Comparison of ENCODE assay signal across 8 cellular contexts in the genomic region with DNA sequence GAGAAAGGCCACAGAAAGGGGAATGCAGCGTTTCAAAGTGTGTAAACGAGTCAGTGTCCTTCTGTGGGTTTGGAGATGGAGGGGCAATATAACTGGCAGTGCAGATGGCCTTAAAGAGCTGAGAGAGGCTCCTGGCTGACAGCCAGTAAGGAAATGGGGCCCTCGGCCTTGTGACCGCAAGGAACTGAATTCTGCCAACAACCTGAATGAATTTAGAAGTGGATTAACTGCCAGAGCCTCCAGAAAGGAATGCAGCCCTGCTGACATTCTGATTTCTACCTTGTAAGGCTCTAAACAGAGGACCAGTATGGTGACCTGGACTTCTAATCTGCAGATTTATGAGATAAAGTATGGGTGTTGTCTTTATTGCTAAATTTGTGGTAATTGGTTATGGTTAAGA. TPM values are rescaled to one million over a fixed set of nuclear protein-coding genes. Genes with fewer than 3 reads are reported as not detected.
DNase-seq lines count a peak whose midpoint lies in the region; ATAC-seq and TF ChIP-seq lines count a peak whose summit lies in the region.

No MANE protein-coding gene starts in this region.

- no peak overlapping the region for H3K14ac ChIP-seq in IMR-90 (replicated peaks; ENCODE audit: low read depth, low read length)

- H3K18ac ChIP-seq in IMR-90 (ENCODE audit: low read depth, low read length), result no peak overlapping the region

- H3K27ac ChIP-seq in IMR-90 (ENCODE audit: insufficient read depth, low read length), result no peak overlapping the region

- intact Hi-C loops in IMR-90 (cut with micrococcal nuclease), result no loop called here

- peaks cover 3% of the 10 kb centered on the region for H3K4me1 ChIP-seq in IMR-90 (ENCODE audit: control insufficient read depth, insufficient read depth, low read length)
- H3K4me1 ChIP-seq in adipocyte (ENCODE audit: control insufficient read depth, insufficient read depth, low read length), result peaks cover 12% of the 10 kb centered on the region

- H3K4me2 ChIP-seq in IMR-90 (ENCODE audit: low read depth, low read length), result no peak overlapping the region

- POLR2A ChIA-PET in IMR-90 (lab: Charles Lee; ENCODE audit: unreplicated experiment), result no interaction called here

- H2AK9ac ChIP-seq in IMR-90 (replicated peaks; ENCODE audit: low read depth, low read length, poor library complexity), result no peak overlapping the region

- CTCF ChIA-PET in IMR-90 (lab: Yijun Ruan, JAX), result no interaction called here

- H2BK20ac ChIP-seq in IMR-90 (ENCODE audit: low read depth, low read length), result no peak overlapping the region; the same call in 1 of the 2 replicates

- H4K20me1 ChIP-seq in IMR-90 (ENCODE audit: insufficient read depth, low read length), result no peaks in the 10 kb centered on the region

- peak overlapping the region; percentile 26; the same call in 1 of the 2 replicates for H3K4ac ChIP-seq in IMR-90 (ENCODE audit: low read depth, low read length)

- WGBS in IMR-90 (ENCODE audit: extremely low coverage in 2 of 2, insufficient read length in 1 of 2), 2 experiments, result 0% methylated on average over 2 of the region's 4 CpGs; no CpG with 5 or more reads in 1 of the 2 experiments

- no peaks in the 10 kb centered on the region for H3K27me3 ChIP-seq in IMR-90 (ENCODE audit: control insufficient read depth, insufficient read depth, low read length)
- H3K27me3 ChIP-seq in adipocyte (replicated peaks; ENCODE audit: control insufficient read depth, insufficient read depth, low read length), result no peaks in the 10 kb centered on the region
- H3K27me3 ChIP-seq in H7 (ENCODE audit: control insufficient read depth, insufficient read depth, low read length), result no peaks in the 10 kb centered on the region

- peak overlapping the region; percentile 56 for H2AFZ ChIP-seq in IMR-90 (replicated peaks; ENCODE audit: low read length, poor library complexity)

- H3K56ac ChIP-seq in IMR-90 (ENCODE audit: extremely low read depth, insufficient read depth, low read length), result no peak overlapping the region

- no peaks in the 10 kb centered on the region for H3K79me1 ChIP-seq in IMR-90 (ENCODE audit: low read depth in 1 of 2, low read length in 2 of 2)

- H2BK120ac ChIP-seq in IMR-90 (ENCODE audit: low read depth, low read length), result peak overlapping the region; percentile 41; the same call in 1 of the 2 replicates

- H3K4me3 ChIP-seq in IMR-90 (ENCODE audit: insufficient read depth, low read depth, low read length) (no peak overlapping the region), adipocyte (ENCODE audit: low read length) (no peak overlapping the region), H7 (ENCODE audit: insufficient read depth, low read depth, low read length) (no peak overlapping the region)

- no peak overlapping the region for H3K23ac ChIP-seq in IMR-90 (ENCODE audit: low read depth, low read length)

- H3K9ac ChIP-seq in IMR-90 (ENCODE audit: low read depth, low read length) (no peak overlapping the region), adipocyte (ENCODE audit: low read length) (no peak overlapping the region)

- BruUV-seq in IMR-90 (replicated peaks; lab: Mats Ljungman, UMichigan), result no TSS peak

- peak overlapping the region; percentile 7; the same call in 1 of the 2 replicates for H4K91ac ChIP-seq in IMR-90 (ENCODE audit: insufficient read depth, low read depth, low read length)

- no peak overlapping the region for H2BK5ac ChIP-seq in IMR-90 (ENCODE audit: low read depth, low read length, poor library complexity, severe bottlenecking)

- H3K9me3 ChIP-seq in IMR-90 (ENCODE audit: control insufficient read depth, insufficient read depth, low read length) (no peaks in the 10 kb centered on the region), adipocyte (ENCODE audit: control insufficient read depth, low read length) (no peaks in the 10 kb centered on the region)

- no peaks in the 10 kb centered on the region for H3K9me1 ChIP-seq in IMR-90 (ENCODE audit: insufficient read depth, low read length)

- H4K5ac ChIP-seq in IMR-90 (ENCODE audit: low read depth, low read length), result no peak overlapping the region

- in situ Hi-C loops in IMR-90 (cut with MboI; ENCODE audit: low sequenced_read_pairs), result no loop called here

- dilution Hi-C loops in IMR-90 (cut with HindIII; ENCODE audit: low sequenced_read_pairs, unreplicated experiment), result no loop called here

- TF ChIP-seq RAD21 in IMR-90 (IDR thresholded peaks at IDR 0.05; ENCODE audit: low read length), result no peak

- no peak for TF ChIP-seq CTCF in IMR-90 (conservative IDR thresholded peaks at IDR 0.05; ENCODE audit: low read depth, low read length)

- DNase-seq in ELR (ENCODE audit: low read depth) (peak; percentile 26), IMR-90 (peak; percentile 42), adipocyte (ENCODE audit: low read depth) (peak; percentile 58), mucosa of gallbladder (ENCODE audit: low spot score) (peak; percentile 15), foreskin melanocyte (no peak), NCI-H345 treated with DMSO at 0.1 percent for 48 hours (lab: John Stamatoyannopoulos, UW; ENCODE audit: unreplicated experiment) (no peak), H7 (no peak)

- no peak overlapping the region for H2AK5ac ChIP-seq in IMR-90 (ENCODE audit: low read depth, low read length)

- peak overlapping the region; percentile 11 to 42; a peak in 2 of 4 replicates for H4K8ac ChIP-seq in IMR-90 (ENCODE audit: low read depth in 2 of 2, low read length in 2 of 2)

- no peak for TF ChIP-seq POLR2A in IMR-90 (IDR thresholded peaks at IDR 0.05; ENCODE audit: low read depth, low read length)

- ATAC-seq in IMR-90 (ENCODE audit: low read depth), result no peak; the same call in 1 of the 2 replicates
- no peak for ATAC-seq in HG03159 (IDR thresholded peaks at IDR 0.05; ENCODE audit: unreplicated experiment)

- no peaks in the 10 kb centered on the region for H3K36me3 ChIP-seq in IMR-90 (ENCODE audit: control insufficient read depth, insufficient read depth, low read length)
- H3K36me3 ChIP-seq in adipocyte (ENCODE audit: control insufficient read depth, insufficient read depth, low read length, severe bottlenecking), result no peaks in the 10 kb centered on the region
- no peaks in the 10 kb centered on the region for H3K36me3 ChIP-seq in H7 (replicated peaks; ENCODE audit: control insufficient read depth, insufficient read depth, low read length)

- no peak overlapping the region for H2BK15ac ChIP-seq in IMR-90 (ENCODE audit: low read depth, low read length)

TF ChIP-seq in IMR-90, 13 proteins besides CTCF, POLR2A, EP300 and RAD21:
- TF ChIP-seq BHLHE40 (IDR thresholded peaks at IDR 0.05; ENCODE audit: low read depth, low read length) (no peak), RFX5 (IDR thresholded peaks at IDR 0.05; ENCODE audit: low read depth, low read length) (no peak), SMC3 (IDR thresholded peaks at IDR 0.05; ENCODE audit: low read depth, low read length) (no peak), RCOR1 (IDR thresholded peaks at IDR 0.05; ENCODE audit: insufficient replicate concordance, low read length) (no peak), NFE2L2 (IDR thresholded peaks at IDR 0.05; ENCODE audit: low read depth, low read length) (no peak), CEBPB (IDR thresholded peaks at IDR 0.05; ENCODE audit: low read depth, low read length) (no peak), FOS (IDR thresholded peaks at IDR 0.05; ENCODE audit: low read depth, low read length) (no peak), MXI1 (IDR thresholded peaks at IDR 0.05; ENCODE audit: borderline replicate concordance, low read depth, low read length) (no peak)
- TF ChIP-seq, protein P1, sequence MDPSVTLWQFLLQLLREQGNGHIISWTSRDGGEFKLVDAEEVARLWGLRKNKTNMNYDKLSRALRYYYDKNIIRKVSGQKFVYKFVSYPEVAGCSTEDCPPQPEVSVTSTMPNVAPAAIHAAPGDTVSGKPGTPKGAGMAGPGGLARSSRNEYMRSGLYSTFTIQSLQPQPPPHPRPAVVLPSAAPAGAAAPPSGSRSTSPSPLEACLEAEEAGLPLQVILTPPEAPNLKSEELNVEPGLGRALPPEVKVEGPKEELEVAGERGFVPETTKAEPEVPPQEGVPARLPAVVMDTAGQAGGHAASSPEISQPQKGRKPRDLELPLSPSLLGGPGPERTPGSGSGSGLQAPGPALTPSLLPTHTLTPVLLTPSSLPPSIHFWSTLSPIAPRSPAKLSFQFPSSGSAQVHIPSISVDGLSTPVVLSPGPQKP (IDR thresholded peaks at IDR 0.05; ENCODE audit: borderline replicate concordance, low read depth, low read length), result no peak
- TF ChIP-seq, protein P2, sequence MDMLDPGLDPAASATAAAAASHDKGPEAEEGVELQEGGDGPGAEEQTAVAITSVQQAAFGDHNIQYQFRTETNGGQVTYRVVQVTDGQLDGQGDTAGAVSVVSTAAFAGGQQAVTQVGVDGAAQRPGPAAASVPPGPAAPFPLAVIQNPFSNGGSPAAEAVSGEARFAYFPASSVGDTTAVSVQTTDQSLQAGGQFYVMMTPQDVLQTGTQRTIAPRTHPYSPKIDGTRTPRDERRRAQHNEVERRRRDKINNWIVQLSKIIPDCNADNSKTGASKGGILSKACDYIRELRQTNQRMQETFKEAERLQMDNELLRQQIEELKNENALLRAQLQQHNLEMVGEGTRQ (IDR thresholded peaks at IDR 0.05; ENCODE audit: low read depth, low read length), result no peak

RNA-seq across cellular contexts. Expression of a gene that starts 17.5 kb away (rescaled TPM):
- 178 and 234 TPM in 2 replicates for total RNA-seq in IMR-90 (2012; rRNA removed)
- 246 and 277 TPM in 2 replicates for polyA plus RNA-seq in IMR-90 (2012; rRNA removed)
- polyA plus RNA-seq in IMR-90 (2012; cell fraction: cytosol; rRNA removed), result 42.7 and 48.6 TPM in 2 replicates
- 62.1 and 406 TPM in 2 replicates for polyA plus RNA-seq in IMR-90 (2012; cell fraction: nucleus; rRNA removed; ENCODE audit: low replicate concordance)
- 51.2 TPM for total RNA-seq in mucosa of gallbladder
- 199 and 208 TPM in 2 replicates for total RNA-seq in H7 (2014; rRNA removed; shearing (Covaris generic))

Comparison
In these comparisons a context has a peak if more than half of its experiments do, and no peak if none do; other contexts are left out.
1. DNase-seq: peak in ELR (single experiment), IMR-90 (single experiment), adipocyte (single experiment) and mucosa of gallbladder (single experiment); none in foreskin melanocyte (single experiment), NCI-H345 treated with DMSO at 0.1 percent for 48 hours (single experiment) and H7 (single experiment).